Comparison of ENCODE assay signal across 8 cellular contexts in the genomic region with DNA sequence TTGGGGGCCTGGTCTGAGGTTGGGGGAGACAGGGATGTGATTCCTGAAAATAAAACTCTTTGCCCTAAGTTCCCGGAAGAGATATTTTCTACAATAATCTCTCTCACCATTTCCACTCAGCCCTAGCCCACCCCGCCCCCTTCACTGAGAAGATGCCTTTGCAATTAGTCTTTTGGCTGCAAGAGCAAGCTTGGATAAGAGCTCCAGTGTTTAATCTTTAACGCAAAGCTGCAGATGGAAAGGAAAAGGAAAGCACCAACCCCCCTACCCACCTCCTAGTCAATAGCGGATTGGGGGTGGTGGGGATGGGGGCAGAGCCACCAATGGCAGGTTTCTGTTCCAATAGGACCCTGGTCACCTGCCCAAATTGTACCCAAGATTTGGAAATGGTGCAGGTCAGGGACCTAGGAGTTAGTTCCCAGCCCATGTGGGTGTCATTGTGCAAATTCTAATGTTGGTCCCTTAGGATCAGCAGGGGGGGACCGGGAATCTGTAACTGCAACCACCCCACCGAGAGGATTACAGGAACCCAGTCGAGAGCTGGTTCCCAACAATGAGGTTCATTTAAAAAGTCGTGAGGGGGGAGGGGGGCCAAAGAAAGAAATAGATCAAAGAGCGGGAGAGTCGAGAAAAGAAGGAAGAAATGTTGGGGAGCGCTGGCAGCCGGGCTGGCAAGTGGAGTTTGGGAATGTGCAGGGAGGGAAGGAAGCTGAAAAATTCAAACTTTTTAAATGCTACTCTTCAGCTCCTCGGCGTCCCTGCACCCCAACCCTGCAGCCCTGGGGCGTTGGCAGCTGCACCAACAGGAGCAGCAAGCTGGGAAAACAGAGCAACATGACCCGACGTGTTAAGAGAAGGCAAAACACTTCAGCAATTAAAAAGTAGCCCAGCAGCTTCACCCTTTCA. TPM values are rescaled to one million over a fixed set of nuclear protein-coding genes. Genes with fewer than 3 reads are reported as not detected.
DNase-seq lines count a peak whose midpoint lies in the region; ATAC-seq and TF ChIP-seq lines count a peak whose summit lies in the region.

No MANE protein-coding gene starts in this region.

- H3K9ac ChIP-seq in IMR-90 (ENCODE audit: low read depth, low read length) = peak overlapping the region; percentile 84
- H3K9ac ChIP-seq in stomach smooth muscle (ENCODE audit: low read length in 2 of 2) = peak overlapping the region; percentile 96 to 100

- no peaks in the 10 kb centered on the region for H3K9me3 ChIP-seq in CD4-positive, alpha-beta T cell (ENCODE audit: control insufficient read depth, low read length)
- no peaks in the 10 kb centered on the region for H3K9me3 ChIP-seq in IMR-90 (ENCODE audit: control insufficient read depth, insufficient read depth, low read length)
- no peaks in the 10 kb centered on the region for H3K9me3 ChIP-seq in stomach smooth muscle (ENCODE audit: control insufficient read depth in 2 of 2, low read length in 2 of 2)

- no peak overlapping the region; the same call in 1 of the 2 replicates for H2BK20ac ChIP-seq in IMR-90 (ENCODE audit: low read depth, low read length)

- peak overlapping the region; percentile 87 for H2BK5ac ChIP-seq in IMR-90 (ENCODE audit: low read depth, low read length, poor library complexity, severe bottlenecking)

- BruUV-seq in IMR-90 (replicated peaks; lab: Mats Ljungman, UMichigan) = no TSS peak

- H4K5ac ChIP-seq in IMR-90 (ENCODE audit: low read depth, low read length) = peak overlapping the region; percentile 16

- peaks cover 7% of the 10 kb centered on the region; the same call in 1 of the 2 replicates for H3K9me1 ChIP-seq in IMR-90 (ENCODE audit: insufficient read depth, low read length)

- peak in 2 of 10 experiments; percentile 11 to 18 for DNase-seq in CD4-positive, alpha-beta T cell
- DNase-seq in IMR-90 (no peak), astrocyte of the cerebellum (ENCODE audit: low read depth) (no peak), kidney tubule cell (ENCODE audit: low spot score) (peak; percentile 58), NCI-H2081 (lab: John Stamatoyannopoulos, UW) (no peak), GOT3 (lab: John Stamatoyannopoulos, UW) (no peak)

- H2AK5ac ChIP-seq in IMR-90 (ENCODE audit: low read depth, low read length) = peak overlapping the region; percentile 38

- POLR2A ChIA-PET in CD4-positive, alpha-beta T cell (lab: Charles Lee) = interaction anchor here (0.9 to 15.8 kb wide), 20 partner anchors 10 to 541 kb away, joined by 3 to 816 read pairs (median 11); no protein-coding TSS in a partner anchor
- POLR2A ChIA-PET in IMR-90 (lab: Charles Lee; ENCODE audit: unreplicated experiment) = interaction anchor here (0.6 to 3.5 kb wide), 14 partner anchors 16 to 847 kb away, joined by 3 to 50 read pairs (median 4); no protein-coding TSS in a partner anchor

- no peak for TF ChIP-seq CTCF in CD4-positive, alpha-beta T cell (IDR thresholded peaks at IDR 0.05)
- TF ChIP-seq CTCF in IMR-90 (conservative IDR thresholded peaks at IDR 0.05; ENCODE audit: low read depth, low read length) (no peak), astrocyte of the cerebellum (IDR thresholded peaks at IDR 0.05; ENCODE audit: low read depth, low read length, missing control alignments) (no peak)

- H3K4me1 Mint-ChIP-seq in CD4-positive, alpha-beta T cell (ENCODE audit: low read depth) = peaks cover 61% of the 10 kb centered on the region

- TF ChIP-seq POLR2A in IMR-90 (IDR thresholded peaks at IDR 0.05; ENCODE audit: low read depth, low read length) = no peak

- H3K27ac ChIP-seq in CD4-positive, alpha-beta T cell (ENCODE audit: low read depth, low read length) = peak overlapping the region; percentile 100
- H3K27ac ChIP-seq in IMR-90 (ENCODE audit: insufficient read depth, low read length) = peak overlapping the region; percentile 98
- H3K27ac ChIP-seq in stomach smooth muscle (ENCODE audit: low read length) = peak overlapping the region; percentile 100

- no peak overlapping the region for H2BK15ac ChIP-seq in IMR-90 (ENCODE audit: low read depth, low read length)

- TF ChIP-seq RAD21 in IMR-90 (IDR thresholded peaks at IDR 0.05; ENCODE audit: low read length) = no peak

- H3K36me3 ChIP-seq in IMR-90 (ENCODE audit: control insufficient read depth, insufficient read depth, low read length) (peaks cover 35% of the 10 kb centered on the region), stomach smooth muscle (ENCODE audit: control insufficient read depth in 2 of 2, insufficient read depth in 2 of 2, low read length in 2 of 2) (peaks cover 39 to 48% of the 10 kb centered on the region in 2 donors)

- peak overlapping the region; percentile 95 for H3K14ac ChIP-seq in IMR-90 (replicated peaks; ENCODE audit: low read depth, low read length)

- peak overlapping the region; percentile 81 for H3K4ac ChIP-seq in IMR-90 (ENCODE audit: low read depth, low read length)

- H3K4me3 ChIP-seq in IMR-90 (ENCODE audit: insufficient read depth, low read depth, low read length) = peak overlapping the region; percentile 97
- H3K4me3 ChIP-seq in astrocyte of the cerebellum (ENCODE audit: low read depth, low read length) = peak overlapping the region; percentile 99
- H3K4me3 ChIP-seq in stomach smooth muscle (ENCODE audit: low read length in 2 of 2) = peak overlapping the region; percentile 95 to 100

- intact Hi-C loops in CD4-positive, alpha-beta T cell (cut with DNase I, micrococcal nuclease) = loop anchor here (2.0 kb wide), 2 partner anchors 25 to 285 kb away; no protein-coding TSS in a partner anchor
- intact Hi-C loops in IMR-90 (cut with micrococcal nuclease) = loop anchor here (2.0 to 10.0 kb wide), 4 partner anchors 127 to 647 kb away; no protein-coding TSS in a partner anchor

- H3K56ac ChIP-seq in IMR-90 (ENCODE audit: extremely low read depth, insufficient read depth, low read length) = peak overlapping the region; percentile 86

- peaks cover 3 to 34% of the 10 kb centered on the region in 2 experiments; a peak in 2 of 4 replicates for H3K79me1 ChIP-seq in IMR-90 (ENCODE audit: low read depth in 1 of 2, low read length in 2 of 2)

- H3K27me3 Mint-ChIP-seq in CD4-positive, alpha-beta T cell = no peaks in the 10 kb centered on the region

- H3K9me3 Mint-ChIP-seq in CD4-positive, alpha-beta T cell = no peaks in the 10 kb centered on the region

- peak overlapping the region; percentile 60 for H2AK9ac ChIP-seq in IMR-90 (replicated peaks; ENCODE audit: low read depth, low read length, poor library complexity)

- peak overlapping the region; percentile 99 for H3K27ac Mint-ChIP-seq in CD4-positive, alpha-beta T cell

- dilution Hi-C loops in IMR-90 (cut with HindIII; ENCODE audit: low sequenced_read_pairs, unreplicated experiment) = no loop called here

- H4K91ac ChIP-seq in IMR-90 (ENCODE audit: insufficient read depth, low read depth, low read length) = peak overlapping the region; percentile 53

- H3K18ac ChIP-seq in IMR-90 (ENCODE audit: low read depth, low read length) = peak overlapping the region; percentile 75

- peak overlapping the region; percentile 83 for H3K4me2 ChIP-seq in IMR-90 (ENCODE audit: low read depth, low read length)

- peak overlapping the region; percentile 63 to 70; a peak in 3 of 4 replicates for H4K8ac ChIP-seq in IMR-90 (ENCODE audit: low read depth in 2 of 2, low read length in 2 of 2)

- WGBS in IMR-90 (ENCODE audit: extremely low coverage in 2 of 2, insufficient read length in 1 of 2), 2 experiments = 0% methylated on average over 4 of the region's 17 CpGs; no CpG with 5 or more reads in 1 of the 2 experiments

- no peak for ATAC-seq in CD4-positive, alpha-beta T cell (ENCODE audit: poor library complexity)
- ATAC-seq in IMR-90 (ENCODE audit: low read depth) (no peak), GM18498 (IDR thresholded peaks at IDR 0.05; ENCODE audit: unreplicated experiment) (no peak)

- peak overlapping the region; percentile 69 for H2BK120ac ChIP-seq in IMR-90 (ENCODE audit: low read depth, low read length)

- H3K36me3 Mint-ChIP-seq in CD4-positive, alpha-beta T cell (ENCODE audit: low read depth) = peaks cover 98% of the 10 kb centered on the region

- H3K4me3 Mint-ChIP-seq in CD4-positive, alpha-beta T cell = peak overlapping the region; percentile 92

- H2AFZ ChIP-seq in IMR-90 (replicated peaks; ENCODE audit: low read length, poor library complexity) = peak overlapping the region; percentile 4

- no peaks in the 10 kb centered on the region for H3K27me3 ChIP-seq in CD4-positive, alpha-beta T cell (ENCODE audit: control insufficient read depth, insufficient read depth, low read length)
- no peaks in the 10 kb centered on the region for H3K27me3 ChIP-seq in IMR-90 (ENCODE audit: control insufficient read depth, insufficient read depth, low read length)
- H3K27me3 ChIP-seq in stomach smooth muscle (ENCODE audit: control insufficient read depth in 1 of 2, insufficient read depth in 2 of 2, low read length in 2 of 2) = no peaks in the 10 kb centered on the region

- H3K23ac ChIP-seq in IMR-90 (ENCODE audit: low read depth, low read length) = peak overlapping the region; percentile 92

- in situ Hi-C loops in IMR-90 (cut with MboI; ENCODE audit: low sequenced_read_pairs) = no loop called here
- in situ Hi-C loops in astrocyte of the cerebellum (cut with HindIII; ENCODE audit: low sequenced_read_pairs) = loop anchor here (5.0 kb wide), 1 partner anchor 539 kb away; no protein-coding TSS in a partner anchor

- CTCF ChIA-PET in CD4-positive, alpha-beta T cell (lab: Charles Lee) = interaction anchor here (0.7 to 9.3 kb wide), 9 partner anchors 11 to 1096 kb away, joined by 3 to 115 read pairs (median 7); a partner anchor contains a TSS
- CTCF ChIA-PET in IMR-90 (lab: Yijun Ruan, JAX) = interaction anchor here (0.8 kb wide), 1 partner anchor 23 kb away, joined by 3 read pairs; no protein-coding TSS in a partner anchor

- H4K20me1 ChIP-seq in IMR-90 (ENCODE audit: insufficient read depth, low read length) = peaks cover 62% of the 10 kb centered on the region

- H3K4me1 ChIP-seq in IMR-90 (ENCODE audit: control insufficient read depth, insufficient read depth, low read length) (peaks cover 6% of the 10 kb centered on the region), stomach smooth muscle (ENCODE audit: control insufficient read depth, insufficient read depth, low read length) (peaks cover 29% of the 10 kb centered on the region)

TF ChIP-seq in IMR-90, 13 proteins besides CTCF, POLR2A, EP300 and RAD21 (continues in another document):
- TF ChIP-seq MAFK (IDR thresholded peaks at IDR 0.05; ENCODE audit: low read depth, low read length) = no peak
- TF ChIP-seq, protein P1, sequence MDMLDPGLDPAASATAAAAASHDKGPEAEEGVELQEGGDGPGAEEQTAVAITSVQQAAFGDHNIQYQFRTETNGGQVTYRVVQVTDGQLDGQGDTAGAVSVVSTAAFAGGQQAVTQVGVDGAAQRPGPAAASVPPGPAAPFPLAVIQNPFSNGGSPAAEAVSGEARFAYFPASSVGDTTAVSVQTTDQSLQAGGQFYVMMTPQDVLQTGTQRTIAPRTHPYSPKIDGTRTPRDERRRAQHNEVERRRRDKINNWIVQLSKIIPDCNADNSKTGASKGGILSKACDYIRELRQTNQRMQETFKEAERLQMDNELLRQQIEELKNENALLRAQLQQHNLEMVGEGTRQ (IDR thresholded peaks at IDR 0.05; ENCODE audit: low read depth, low read length) = no peak

RNA-seq across cellular contexts. Expression of a gene that starts 1.5 kb away (rescaled TPM):
- total RNA-seq in CD4-positive, alpha-beta T cell = 100 to 1,000 TPM; 254 to 258 TPM
- total RNA-seq in IMR-90 (2012; rRNA removed) = 6.5 and 19.7 TPM in 2 replicates
- polyA plus RNA-seq in IMR-90 (2012; rRNA removed) = 82.3 and 140 TPM in 2 replicates
- polyA plus RNA-seq in IMR-90 (2012; cell fraction: cytosol; rRNA removed) = 116 and 171 TPM in 2 replicates
- 95.1 and 247 TPM in 2 replicates for polyA plus RNA-seq in IMR-90 (2012; cell fraction: nucleus; rRNA removed; ENCODE audit: low replicate concordance)

Comparison
In these comparisons a context has a peak if more than half of its experiments do, and no peak if none do; other contexts are left out.
1. RNA of a gene that starts 1.5 kb away (total RNA-seq): 254 to 258 TPM in CD4-positive, alpha-beta T cell; 6.5 to 19.7 TPM in IMR-90; every median in the first group is over 10 times any median in the second.
2. Peak in every context shown above with its lines, with median percentiles within 50 percentile points of each other: H3K27ac ChIP-seq and H3K4me3 ChIP-seq.